ENCODE assay signal across 14 cellular contexts in genomic region chr1:23473037-23473800, GRCh38. TPM values are rescaled to one million over a fixed set of nuclear protein-coding genes. Genes with fewer than 3 reads are reported as not detected.
DNase-seq lines count a peak whose midpoint lies in the region; ATAC-seq, FAIRE-seq and TF ChIP-seq lines count a peak whose summit lies in the region.
"Had no signal": no experiment of that assay in that cellular context is flagged by ENCODE, and none has a peak within 500 bp of the region (broad histone marks: within the 10 kb centered on the region; RNA-seq: fewer than 3 reads in every experiment).

No MANE protein-coding gene starts in this region.

- H3K79me2 ChIP-seq in K562 (ENCODE audit: control insufficient read depth, insufficient read depth, low read length) (no peaks in the 10 kb centered on the region), smooth muscle cell (ENCODE audit: low read depth) (peaks cover 12% of the 10 kb centered on the region)

- H2AFZ ChIP-seq in K562 (ENCODE audit: low read depth, low read length), result no peak overlapping the region
- no peak overlapping the region for H2AFZ ChIP-seq in smooth muscle cell (ENCODE audit: low read depth)
- H2AFZ ChIP-seq: parathyroid adenoma had no signal

- H3K9ac ChIP-seq in K562 (ENCODE audit: insufficient read depth in 1 of 2, low read depth in 2 of 2, low read length in 2 of 2), result peak overlapping the region in 1 of 2 experiments; percentile 50; a peak in 1 of 4 replicates
- H3K9ac ChIP-seq in kidney (ENCODE audit: low read length in 2 of 2), result peak overlapping the region; percentile 5 to 13
- H3K9ac ChIP-seq in smooth muscle cell (ENCODE audit: low read depth), result peak overlapping the region; percentile 26
- H3K9ac ChIP-seq: parathyroid adenoma had no signal

- intact Hi-C loops in K562 (cut with micrococcal nuclease), result no loop called here
- intact Hi-C loops in kidney (cut with DNase I), result no loop called here

- TF ChIP-seq EP300 in K562 (IDR thresholded peaks at IDR 0.05; ENCODE audit: low read length), result no peak

- peak; percentile 87 for DNase-seq in M059J (ENCODE audit: low read depth)
- peak in 1 of 4 experiments; percentile 50 for DNase-seq in K562 (ENCODE audit: extremely low read depth in 1 of 4, low spot score in 3 of 4)
- DNase-seq in kidney, result no peak
- no peak for DNase-seq in smooth muscle cell (lab: John Stamatoyannopoulos, UW; ENCODE audit: unreplicated experiment)
- no peak for DNase-seq in NCI-H1092 (lab: John Stamatoyannopoulos, UW)
- no peak for DNase-seq in MV-4-11 (lab: John Stamatoyannopoulos, UW)
- DNase-seq: activated naive CD4-positive, alpha-beta T cell treated with Interleukin-2 at 50 U/mL for 16 hours; Caco-2; heart left ventricle; MG63; NCI-H345; stimulated activated CD4-positive, alpha-beta T cell treated with anti-CD3 and anti-CD28 coated beads, Interleukin-4, amount 100 ng/mL, for 24 hours had no signal

- peaks cover 14% of the 10 kb centered on the region for H3F3A ChIP-seq in smooth muscle cell (ENCODE audit: low read depth)

- FAIRE-seq in K562 (lab: Jason Lieb, UNC) (peak; percentile 19), kidney (lab: Jason Lieb, UNC) (no peak)

- POLR2A ChIA-PET in K562 (lab: Yijun Ruan, JAX), result interaction anchor here (0.6 to 1.1 kb wide), 7 partner anchors 9 to 221 kb away, joined by 3 to 4 read pairs (median 3); partner anchors contain the start of gene HNRNPR

- H3K36me3 ChIP-seq in K562 (ENCODE audit: control insufficient read depth, insufficient read depth, low read length) (peaks cover 5% of the 10 kb centered on the region; the same call in 1 of the 3 replicates), kidney (ENCODE audit: control insufficient read depth in 1 of 2, insufficient read depth in 2 of 2, low read length in 2 of 2) (no peaks in the 10 kb centered on the region), smooth muscle cell (ENCODE audit: low read depth) (no peaks in the 10 kb centered on the region)
- H3K36me3 ChIP-seq: heart left ventricle, MG63 had no signal

- no peak for TF ChIP-seq RAD21 in K562 (CRISPR knock-in tag; conservative IDR thresholded peaks at IDR 0.05 in 1 of 2, IDR thresholded peaks at IDR 0.05 in 1 of 2)

- H3K9me3 ChIP-seq in K562 (replicated peaks; ENCODE audit: control insufficient read depth, insufficient read depth, low read depth, low read length) (no peaks in the 10 kb centered on the region), kidney (ENCODE audit: control insufficient read depth in 1 of 2, low read length in 2 of 2) (no peaks in the 10 kb centered on the region), smooth muscle cell (replicated peaks; ENCODE audit: low read depth) (no peaks in the 10 kb centered on the region)
- H3K9me3 ChIP-seq: Caco-2, heart left ventricle, MG63 had no signal

- H3K27me3 ChIP-seq in K562 (ENCODE audit: control insufficient read depth in 2 of 2, insufficient read depth in 2 of 2, low read length in 2 of 2) (no peaks in the 10 kb centered on the region), smooth muscle cell (ENCODE audit: low read depth) (no peaks in the 10 kb centered on the region)
- H3K27me3 ChIP-seq: heart left ventricle, MG63 had no signal

- no peak overlapping the region for H3K27ac ChIP-seq in K562 (ENCODE audit: extremely low read depth, low read depth, low read length)
- H3K27ac ChIP-seq in kidney (ENCODE audit: low read depth in 2 of 2, low read length in 2 of 2), result peak overlapping the region; percentile 71 to 77
- peak overlapping the region; percentile 38 for H3K27ac ChIP-seq in smooth muscle cell (ENCODE audit: low read depth)
- H3K27ac ChIP-seq: parathyroid adenoma had no signal

- H3K9me1 ChIP-seq in K562 (ENCODE audit: control insufficient read depth, insufficient read depth, low read length), result no peaks in the 10 kb centered on the region

- WGBS in K562 (ENCODE audit: insufficient coverage, low coverage, missing lambda C conversion rate), result 47% methylated on average over 6 of the region's 6 CpGs
- 84% methylated on average over 6 of the region's 6 CpGs for WGBS in smooth muscle cell (ENCODE audit: low lambda C conversion rate)

- ATAC-seq in K562, result peak; percentile 44
- ATAC-seq in GM18870 (IDR thresholded peaks at IDR 0.05; ENCODE audit: unreplicated experiment), result no peak

- H3K4me3 ChIP-seq in K562 (no peak overlapping the region), kidney (ENCODE audit: low read length in 2 of 2) (no peak overlapping the region), smooth muscle cell (no peak overlapping the region)
- H3K4me3 ChIP-seq: heart left ventricle, MG63 had no signal

- TF ChIP-seq CTCF in K562 (IDR thresholded peaks at IDR 0.05 in 2 of 3, conservative IDR thresholded peaks at IDR 0.05 in 1 of 3; ENCODE audit: insufficient read depth in 2 of 3, low read depth in 1 of 3, low read length in 3 of 3), result no peak
- TF ChIP-seq CTCF in kidney (IDR thresholded peaks at IDR 0.05; ENCODE audit: borderline replicate concordance, extremely low read depth, insufficient read depth), result no peak
- no peak for TF ChIP-seq CTCF in smooth muscle cell (IDR thresholded peaks at IDR 0.05; ENCODE audit: borderline replicate concordance, insufficient read depth, poor library complexity, severe bottlenecking)

- in situ Hi-C loops in K562 (cut with MboI), result no loop called here

- BruUV-seq in K562 (replicated peaks; lab: Mats Ljungman, UMichigan), result no TSS peak

- no peak for TF ChIP-seq POLR2A in K562 (conservative IDR thresholded peaks at IDR 0.05)

- H3K4me2 ChIP-seq in K562 (ENCODE audit: insufficient read depth, low read length) (no peak overlapping the region), smooth muscle cell (no peak overlapping the region)

- CTCF ChIA-PET in K562 (lab: Yijun Ruan, JAX; ENCODE audit: low intra/inter-chr PET ratio), result no interaction called here

- H4K20me1 ChIP-seq in K562 (replicated peaks; ENCODE audit: control insufficient read depth, insufficient read depth, low read length) (0 out of 2 replicates have a peak, but pooled peaks cover 8% of the 10 kb centered on the region), smooth muscle cell (ENCODE audit: low read depth) (peaks cover 78% of the 10 kb centered on the region)

- peaks cover 5 to 18% of the 10 kb centered on the region in 2 experiments; a peak in 4 of 5 replicates for H3K4me1 ChIP-seq in K562 (replicated peaks in 1 of 2; ENCODE audit: control insufficient read depth in 2 of 2, insufficient read depth in 2 of 2, low read length in 2 of 2)
- peaks cover 26 to 34% of the 10 kb centered on the region in 2 donors for H3K4me1 ChIP-seq in kidney (ENCODE audit: control insufficient read depth in 1 of 2, insufficient read depth in 1 of 2, low read depth in 1 of 2, low read length in 2 of 2)
- H3K4me1 ChIP-seq in smooth muscle cell (ENCODE audit: low read depth), result no peaks in the 10 kb centered on the region

RNA-seq across cellular contexts. Expression of gene ASAP3, which starts 10.8 kb away (rescaled TPM):
- 6.7 and 13.7 TPM in 2 replicates for total RNA-seq in M059J (2014; rRNA removed; shearing (Covaris generic))
- 34.4 and 65.3 TPM in 2 replicates for total RNA-seq in K562 (2011; cell fraction: chromatin; rRNA removed; ENCODE audit: low replicate concordance)
- total RNA-seq in K562 (2011; cell fraction: nucleolus; rRNA removed), result 32.2 and 34.5 TPM in 2 replicates
- 33.9 and 40.0 TPM in 2 replicates for total RNA-seq in K562 (2011; cell fraction: nucleoplasm; rRNA removed)
- total RNA-seq in K562 (2014; rRNA removed), result 19.0 and 23.0 TPM in 2 replicates
- 14.3 and 14.8 TPM in 2 replicates for total RNA-seq in K562 (2014; rRNA removed; fragmentation: Illumina TruSeq; extraction: Trizol)
- total RNA-seq in K562 (2015; rRNA removed; fragmentation: Illumina TruSeq; extraction: Trizol), result 15.7 and 17.4 TPM in 2 replicates
- 27.6 and 31.2 TPM in 2 replicates for total RNA-seq in K562 (2021)
- polyA plus RNA-seq in K562 (2011; rRNA removed), result 16.1 and 25.4 TPM in 2 replicates
- 17.1 and 17.2 TPM in 2 replicates for polyA plus RNA-seq in K562 (2011; cell fraction: cytosol; rRNA removed)
- 63.8 and 76.4 TPM in 2 replicates for polyA plus RNA-seq in K562 (2011; cell fraction: nucleus; rRNA removed)
- 17.6 and 38.9 TPM in 2 replicates for polyA plus RNA-seq in K562 (2012)
- 21.3 and 22.3 TPM in 2 replicates for polyA plus RNA-seq in K562 (2014; fragmentation: Illumina TruSeq; extraction: Trizol)
- 1 to 10 TPM; 1.7 to 2.8 TPM for polyA plus RNA-seq in K562 (2014; fragmentation: Nextera tagmentation; extraction: Ambion mirVana)
- 17.9 and 20.3 TPM in 2 replicates for polyA plus RNA-seq in K562 (2014; rRNA removed)
- polyA minus RNA-seq in K562 (2011; rRNA and poly(A)+ RNA removed), result 16.7 and 24.0 TPM in 2 replicates
- 15.0 TPM in 2 replicates for polyA minus RNA-seq in K562 (2011; cell fraction: cytosol; rRNA and poly(A)+ RNA removed)
- polyA minus RNA-seq in K562 (2011; cell fraction: nucleus; rRNA and poly(A)+ RNA removed), result 10.9 and 21.7 TPM in 2 replicates
- total RNA-seq in kidney, result 37.8 TPM
- 29.9 TPM for polyA plus RNA-seq in kidney (ENCODE audit: insufficient read depth, low read depth, low replicate concordance)
- total RNA-seq in smooth muscle cell, result 16.2 and 28.9 TPM in 2 replicates
- 14.8 and 16.3 TPM in 2 replicates for polyA plus RNA-seq in smooth muscle cell

RNA-seq across cellular contexts. Expression of gene TCEA3, which starts 48.7 kb away (rescaled TPM):
- 0.07 and 0.30 TPM in 2 replicates for total RNA-seq in M059J (2014; rRNA removed; shearing (Covaris generic))
- 0.86 and 1.4 TPM in 2 replicates for total RNA-seq in K562 (2011; cell fraction: chromatin; rRNA removed; ENCODE audit: low replicate concordance)
- 0.67 and 1.4 TPM in 2 replicates for total RNA-seq in K562 (2011; cell fraction: nucleolus; rRNA removed)
- total RNA-seq in K562 (2011; cell fraction: nucleoplasm; rRNA removed), result 0.66 and 0.84 TPM in 2 replicates
- total RNA-seq in K562 (2014; rRNA removed), result 0.33 and 0.54 TPM in 2 replicates
- 0.45 and 0.51 TPM in 2 replicates for total RNA-seq in K562 (2014; rRNA removed; fragmentation: Illumina TruSeq; extraction: Trizol)
- total RNA-seq in K562 (2015; rRNA removed; fragmentation: Illumina TruSeq; extraction: Trizol), result 0.34 and 0.36 TPM in 2 replicates
- 0.49 and 0.55 TPM in 2 replicates for total RNA-seq in K562 (2021)
- 0.34 and 0.54 TPM in 2 replicates for polyA plus RNA-seq in K562 (2011; rRNA removed)
- polyA plus RNA-seq in K562 (2011; cell fraction: cytosol; rRNA removed), result 0.19 and 0.45 TPM in 2 replicates
- polyA plus RNA-seq in K562 (2011; cell fraction: nucleus; rRNA removed), result 0.81 and 0.90 TPM in 2 replicates
- 0.49 and 0.76 TPM in 2 replicates for polyA plus RNA-seq in K562 (2012)
- 0.16 and 0.66 TPM in 2 replicates for polyA plus RNA-seq in K562 (2014; fragmentation: Illumina TruSeq; extraction: Trizol)
- polyA plus RNA-seq in K562 (2014; fragmentation: Nextera tagmentation; extraction: Ambion mirVana), result under 1 TPM; 0.03 to 0.10 TPM
- polyA plus RNA-seq in K562 (2014; rRNA removed), result 0.13 and 0.80 TPM in 2 replicates
- polyA minus RNA-seq in K562 (2011; rRNA and poly(A)+ RNA removed), result 0.25 and 0.27 TPM in 2 replicates
- not detected in 2 replicates for polyA minus RNA-seq in K562 (2011; cell fraction: cytosol; rRNA and poly(A)+ RNA removed)
- 0.27 and 0.56 TPM in 2 replicates for polyA minus RNA-seq in K562 (2011; cell fraction: nucleus; rRNA and poly(A)+ RNA removed)
- 46.3 TPM for total RNA-seq in kidney
- polyA plus RNA-seq in kidney (ENCODE audit: insufficient read depth, low read depth, low replicate concordance), result 93.2 TPM
- 8.2 and 11.7 TPM in 2 replicates for total RNA-seq in smooth muscle cell
- polyA plus RNA-seq in smooth muscle cell, result 16.1 and 19.2 TPM in 2 replicates

RNA-seq across cellular contexts. Expression of gene E2F2, which starts 57.8 kb away (rescaled TPM):
- 2.8 and 3.6 TPM in 2 replicates for total RNA-seq in M059J (2014; rRNA removed; shearing (Covaris generic))
- total RNA-seq in K562 (2011; cell fraction: chromatin; rRNA removed; ENCODE audit: low replicate concordance), result 29.6 and 39.0 TPM in 2 replicates
- total RNA-seq in K562 (2011; cell fraction: nucleolus; rRNA removed), result 13.2 and 15.8 TPM in 2 replicates
- total RNA-seq in K562 (2011; cell fraction: nucleoplasm; rRNA removed), result 21.7 and 23.2 TPM in 2 replicates
- 14.9 and 19.9 TPM in 2 replicates for total RNA-seq in K562 (2014; rRNA removed)
- 11.0 and 11.4 TPM in 2 replicates for total RNA-seq in K562 (2014; rRNA removed; fragmentation: Illumina TruSeq; extraction: Trizol)
- 11.7 and 12.0 TPM in 2 replicates for total RNA-seq in K562 (2015; rRNA removed; fragmentation: Illumina TruSeq; extraction: Trizol)
- total RNA-seq in K562 (2021), result 22.5 and 25.3 TPM in 2 replicates
- polyA plus RNA-seq in K562 (2011; rRNA removed), result 3.1 and 4.2 TPM in 2 replicates
- 3.0 and 3.9 TPM in 2 replicates for polyA plus RNA-seq in K562 (2011; cell fraction: cytosol; rRNA removed)
- polyA plus RNA-seq in K562 (2011; cell fraction: nucleus; rRNA removed), result 8.1 and 9.2 TPM in 2 replicates
- polyA plus RNA-seq in K562 (2012), result 9.2 and 10.2 TPM in 2 replicates
- 14.3 and 16.1 TPM in 2 replicates for polyA plus RNA-seq in K562 (2014; fragmentation: Illumina TruSeq; extraction: Trizol)
- polyA plus RNA-seq in K562 (2014; fragmentation: Nextera tagmentation; extraction: Ambion mirVana), result 1 to 10 TPM; 3.8 to 4.0 TPM
- 10.1 and 10.3 TPM in 2 replicates for polyA plus RNA-seq in K562 (2014; rRNA removed)
- polyA minus RNA-seq in K562 (2011; rRNA and poly(A)+ RNA removed), result 3.5 and 4.7 TPM in 2 replicates
- polyA minus RNA-seq in K562 (2011; cell fraction: cytosol; rRNA and poly(A)+ RNA removed), result 5.8 and 6.5 TPM in 2 replicates
- polyA minus RNA-seq in K562 (2011; cell fraction: nucleus; rRNA and poly(A)+ RNA removed), result 5.1 and 8.9 TPM in 2 replicates
- 0.50 TPM for total RNA-seq in kidney
- not detected for polyA plus RNA-seq in kidney (ENCODE audit: insufficient read depth, low read depth, low replicate concordance)
- 0.63 and 1.2 TPM in 2 replicates for total RNA-seq in smooth muscle cell
- polyA plus RNA-seq in smooth muscle cell, result 1.4 and 2.1 TPM in 2 replicates
